ENCODE assay signal across 13 cellular contexts in genomic region chr6:129882510-129883023, GRCh38. TPM values are rescaled to one million over a fixed set of nuclear protein-coding genes. Genes with fewer than 3 reads are reported as not detected.
DNase-seq lines count a peak whose midpoint lies in the region; ATAC-seq and TF ChIP-seq lines count a peak whose summit lies in the region.
"Had no signal": no experiment of that assay in that cellular context is flagged by ENCODE, and none has a peak within 500 bp of the region (broad histone marks: within the 10 kb centered on the region; RNA-seq: fewer than 3 reads in every experiment).

No MANE protein-coding gene starts in this region.

- H3K18ac ChIP-seq in mesenchymal stem cell (ENCODE audit: low read depth in 1 of 2, low read length in 2 of 2): no peak overlapping the region

- H3K4ac ChIP-seq in mesenchymal stem cell (ENCODE audit: low read depth in 1 of 2, low read length in 2 of 2): no peak overlapping the region

- no peak overlapping the region for H2BK5ac ChIP-seq in mesenchymal stem cell (ENCODE audit: low read depth, low read length, poor library complexity, severe bottlenecking)

- ATAC-seq in GM21737 (IDR thresholded peaks at IDR 0.05; ENCODE audit: unreplicated experiment) (peak; percentile 79), HG03439 (IDR thresholded peaks at IDR 0.05; ENCODE audit: unreplicated experiment) (peak; percentile 95), mucosa of descending colon (peak; percentile 15), left ventricle myocardium superior (no peak)
- ATAC-seq: gastrocnemius medialis had no signal

- H2AK5ac ChIP-seq in mesenchymal stem cell (ENCODE audit: low read length, severe bottlenecking): no peak overlapping the region

- H2BK120ac ChIP-seq in mesenchymal stem cell (ENCODE audit: low read depth, low read length): no peak overlapping the region

- peak; percentile 30 to 33 for DNase-seq in NOMO-1 (lab: John Stamatoyannopoulos, UW; ENCODE audit: unreplicated experiment in 2 of 2)
- no peak for DNase-seq in NOMO-1 treated with dmso at 0.1 percent for 144 hours (lab: John Stamatoyannopoulos, UW; ENCODE audit: unreplicated experiment)
- peak in 2 of 3 donors; percentile 9 to 21 for DNase-seq in mucosa of descending colon
- DNase-seq in mesenchymal stem cell: no peak
- no peak for DNase-seq in left ventricle myocardium superior
- no peak for DNase-seq in epidermal melanocyte (ENCODE audit: insufficient read length, low spot score)
- DNase-seq: gastrocnemius medialis; GDM1; stimulated activated CD4-positive, alpha-beta T cell treated with anti-CD3 and anti-CD28 coated beads, Interleukin-4, amount 100 ng/mL, for 4 hours had no signal

- H3K14ac ChIP-seq in mesenchymal stem cell (ENCODE audit: low read length in 2 of 2): no peak overlapping the region

- H3K4me1 ChIP-seq in mucosa of descending colon (ENCODE audit: low read depth): no peaks in the 10 kb centered on the region
- H3K4me1 ChIP-seq in mesenchymal stem cell (ENCODE audit: control insufficient read depth, insufficient read depth, low read depth, low read length): no peaks in the 10 kb centered on the region
- H3K4me1 ChIP-seq: gastrocnemius medialis had no signal

- H3K9ac ChIP-seq in mesenchymal stem cell (ENCODE audit: low read length): no peak overlapping the region

- no peak overlapping the region for H2BK12ac ChIP-seq in mesenchymal stem cell (ENCODE audit: low read length in 2 of 2)

- H3K23ac ChIP-seq in mesenchymal stem cell (ENCODE audit: low read length in 2 of 2): no peak overlapping the region

- WGBS in mesenchymal stem cell: 86% methylated on average over 7 of the region's 8 CpGs

- no peak overlapping the region for H3K4me2 ChIP-seq in mesenchymal stem cell (ENCODE audit: low read length, poor library complexity, severe bottlenecking)

- intact Hi-C loops in mucosa of descending colon (cut with DNase I, micrococcal nuclease) (no loop called here), left ventricle myocardium superior (cut with micrococcal nuclease) (no loop called here)

- H2AFZ ChIP-seq in mesenchymal stem cell (ENCODE audit: low read depth, low read length): no peak overlapping the region

- TF ChIP-seq CTCF in mucosa of descending colon (IDR thresholded peaks at IDR 0.05): no peak

- H3K4me3 ChIP-seq in mucosa of descending colon: no peak overlapping the region
- H3K4me3 ChIP-seq in mesenchymal stem cell (ENCODE audit: insufficient read depth in 1 of 2, low read depth in 1 of 2, low read length in 2 of 2): no peak overlapping the region
- H3K4me3 ChIP-seq: cardiac muscle cell, gastrocnemius medialis had no signal

- H4K91ac ChIP-seq in mesenchymal stem cell (ENCODE audit: low read length): no peak overlapping the region

- H3K9me3 ChIP-seq in mucosa of descending colon: no peaks in the 10 kb centered on the region
- H3K9me3 ChIP-seq in mesenchymal stem cell (ENCODE audit: control insufficient read depth, low read length): peaks cover 2% of the 10 kb centered on the region
- H3K9me3 ChIP-seq: gastrocnemius medialis had no signal

- no peaks in the 10 kb centered on the region for H3K27me3 ChIP-seq in mesenchymal stem cell (ENCODE audit: control insufficient read depth in 1 of 2, insufficient read depth in 1 of 2, low read length in 2 of 2)
- H3K27me3 ChIP-seq: cardiac muscle cell, gastrocnemius medialis had no signal

- no peaks in the 10 kb centered on the region for H3K79me1 ChIP-seq in mesenchymal stem cell (replicated peaks; ENCODE audit: low read length, poor library complexity, severe bottlenecking)

- no peaks in the 10 kb centered on the region for H3K36me3 ChIP-seq in mucosa of descending colon (ENCODE audit: low read depth)
- H3K36me3 ChIP-seq in mesenchymal stem cell (ENCODE audit: control insufficient read depth in 1 of 2, insufficient read depth in 2 of 2, low read depth in 1 of 2, low read length in 2 of 2): no peaks in the 10 kb centered on the region
- H3K36me3 ChIP-seq: cardiac muscle cell, gastrocnemius medialis had no signal

- no peak overlapping the region for H4K8ac ChIP-seq in mesenchymal stem cell (ENCODE audit: low read length)

- H2BK15ac ChIP-seq in mesenchymal stem cell (ENCODE audit: low read depth, poor library complexity, severe bottlenecking): no peak overlapping the region

- H3K27ac ChIP-seq in mesenchymal stem cell (ENCODE audit: low read length, poor library complexity, severe bottlenecking): no peak overlapping the region
- H3K27ac ChIP-seq: cardiac muscle cell, gastrocnemius medialis had no signal

RNA-seq across cellular contexts. Expression of gene TMEM244, which starts 21.5 kb away (rescaled TPM):
- not detected for total RNA-seq in mucosa of descending colon
- not detected for polyA plus RNA-seq in mesenchymal stem cell (2013, experiment 1 of 2)
- polyA plus RNA-seq in mesenchymal stem cell (2013, experiment 2 of 2): not detected
- total RNA-seq in left ventricle myocardium superior: not detected
- total RNA-seq: A172, cardiac muscle cell, gastrocnemius medialis had no signal
- polyA plus RNA-seq: cardiac muscle cell had no signal

Comparison
In these comparisons a context has a peak if more than half of its experiments do, and no peak if none do; other contexts are left out.
1. DNase-seq: peak in NOMO-1 (2 of 2) and mucosa of descending colon (2 of 3); none in NOMO-1 treated with dmso at 0.1 percent for 144 hours (single experiment), mesenchymal stem cell (single experiment), left ventricle myocardium superior (single experiment) and epidermal melanocyte (single experiment).